In genomic region chr6:129368970-129369369, GRCh38 we compare ENCODE assay signal across 15 cellular contexts.
"Had no signal": no experiment of that assay in that cellular context is flagged by ENCODE, and none has a peak within 500 bp of the region (broad histone marks: within the 10 kb centered on the region; RNA-seq: fewer than 3 reads in every experiment).

No MANE protein-coding gene starts in this region.

- H3K36me3 ChIP-seq: brain microvascular endothelial cell, suprapubic skin had no signal

- H3K9me3 Mint-ChIP-seq: activated T-cell treated with anti-CD3 and anti-CD28 coated beads, Interleukin-2, amount 50 U/mL, for 72 hours; effector memory CD8-positive, alpha-beta T cell; naive B cell; stimulated activated memory B cell treated with anti-CD40 and anti-IgM and Interleukin-4, amounts not matched to agents 10 μg/mL and 1 μg/mL and 100 μg/mL, for 72 hours had no signal

- H3K36me3 Mint-ChIP-seq: naive B cell; stimulated activated memory B cell treated with anti-CD40 and anti-IgM and Interleukin-4, amounts not matched to agents 10 μg/mL and 1 μg/mL and 100 μg/mL, for 72 hours had no signal

- H3K4me1 Mint-ChIP-seq: naive B cell; stimulated activated memory B cell treated with anti-CD40 and anti-IgM and Interleukin-4, amounts not matched to agents 10 μg/mL and 1 μg/mL and 100 μg/mL, for 72 hours had no signal

- H3K27me3 Mint-ChIP-seq: stimulated activated memory B cell treated with anti-CD40 and anti-IgM and Interleukin-4, amounts not matched to agents 10 μg/mL and 1 μg/mL and 100 μg/mL, for 72 hours had no signal

- H3K27me3 ChIP-seq: brain microvascular endothelial cell, suprapubic skin had no signal

- H3K4me3 ChIP-seq: suprapubic skin had no signal

- H3K9ac ChIP-seq: parathyroid adenoma had no signal

- H3K4me1 ChIP-seq: parathyroid adenoma had no signal

- H3K27ac ChIP-seq: brain microvascular endothelial cell, parathyroid adenoma, suprapubic skin had no signal

- H3K9me3 ChIP-seq: suprapubic skin had no signal

- FAIRE-seq: frontal cortex had no signal

- H3K27ac Mint-ChIP-seq: activated T-cell treated with anti-CD3 and anti-CD28 coated beads, Interleukin-2, amount 50 U/mL, for 72 hours; naive B cell; stimulated activated memory B cell treated with anti-CD40 and anti-IgM and Interleukin-4, amounts not matched to agents 10 μg/mL and 1 μg/mL and 100 μg/mL, for 72 hours had no signal

- H3K4me3 Mint-ChIP-seq: activated T-cell treated with anti-CD3 and anti-CD28 coated beads, Interleukin-2, amount 50 U/mL, for 72 hours; effector memory CD8-positive, alpha-beta T cell; naive B cell; stimulated activated memory B cell treated with anti-CD40 and anti-IgM and Interleukin-4, amounts not matched to agents 10 μg/mL and 1 μg/mL and 100 μg/mL, for 72 hours had no signal

- H3K79me2 ChIP-seq: parathyroid adenoma had no signal

- H2AFZ ChIP-seq: parathyroid adenoma had no signal

- DNase-seq: activated CD4-positive, alpha-beta T cell treated with anti-CD3 and anti-CD28 coated beads, Interleukin-2, amount 50 U/mL, for 48 hours; activated CD8-positive, alpha-beta memory T cell treated with anti-CD3 and anti-CD28 coated beads, Interleukin-2, amount 50 U/mL, for 4 hours; activated T-cell treated with anti-CD3 and anti-CD28 coated beads, Interleukin-2, amount 50 U/mL, for 72 hours; amygdala; brain microvascular endothelial cell; dermis blood vessel endothelial cell; effector memory CD8-positive, alpha-beta T cell; head of caudate nucleus; left colon; naive B cell; T-helper 9 cell had no signal

- ATAC-seq: effector memory CD8-positive, alpha-beta T cell; left colon had no signal
